21 cellular contexts compared by ENCODE assay signal in the genomic region with DNA sequence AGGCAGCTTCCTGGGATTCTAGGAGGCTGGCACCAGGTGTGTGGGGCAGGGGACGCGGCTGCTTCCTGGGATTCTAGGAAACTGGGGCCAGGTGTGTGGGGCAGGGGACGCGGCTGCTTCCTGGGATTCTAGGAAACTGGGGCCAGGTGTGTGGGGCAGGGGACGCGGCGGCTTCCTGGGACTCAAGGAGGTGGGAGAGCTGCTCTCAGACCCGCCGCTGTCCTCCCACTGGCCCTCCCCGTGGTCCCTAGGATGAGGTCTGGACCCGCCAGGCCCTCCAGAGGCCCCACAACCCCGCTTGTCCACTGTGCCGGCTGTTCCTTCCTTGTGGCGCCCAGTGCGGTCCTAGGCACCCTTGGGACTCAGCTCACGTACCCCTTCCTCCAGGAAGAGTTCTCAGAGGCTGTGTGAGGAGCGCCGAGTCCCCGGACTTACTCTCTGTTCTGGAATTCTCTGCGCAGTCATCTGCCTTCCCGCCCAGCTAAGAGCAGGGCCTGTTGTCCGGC. TPM values are rescaled to one million over a fixed set of nuclear protein-coding genes. Genes with fewer than 3 reads are reported as not detected.
"Had no signal": no experiment of that assay in that cellular context is flagged by ENCODE, and none has a peak within 500 bp of the region (broad histone marks: within the 10 kb centered on the region; RNA-seq: fewer than 3 reads in every experiment).

No MANE protein-coding gene starts in this region.

- H3K36me3 ChIP-seq: heart left ventricle, neutrophil, sigmoid colon, stomach had no signal

- DNase-seq: cortex of kidney; dorsolateral prefrontal cortex; effector memory CD8-positive, alpha-beta T cell; erythroblast; foreskin melanocyte; heart left ventricle; hippocampal formation; kidney glomerular epithelial cell; mammary epithelial cell; naive thymus-derived CD4-positive, alpha-beta T cell; nephron progenitor cell; sigmoid colon; stimulated activated CD4-positive, alpha-beta T cell treated with anti-CD3 and anti-CD28 coated beads, Interleukin-12 subunit alpha, Interleukin-12 subunit beta, amount 100 ng/mL, for 4 hours; stimulated activated naive CD4-positive, alpha-beta T cell; stomach; substantia nigra; trophoblast cell had no signal

- H3K27ac ChIP-seq: dorsolateral prefrontal cortex, heart left ventricle, neutrophil, sigmoid colon, skin epidermis, stomach had no signal

- H3K4me1 ChIP-seq: sigmoid colon had no signal

- H3K27me3 ChIP-seq: neutrophil had no signal

- H3K9me3 ChIP-seq: heart left ventricle, neutrophil, sigmoid colon, stomach had no signal

- H3K4me3 ChIP-seq: dorsolateral prefrontal cortex, heart left ventricle, sigmoid colon, skin epidermis, stomach had no signal

RNA-seq across cellular contexts. Expression of gene DPEP1, which starts 0.6 kb away (rescaled TPM):
- total RNA-seq: heart left ventricle; mammary epithelial cell; mononuclear cell; naive thymus-derived CD4-positive, alpha-beta T cell; sigmoid colon had no signal
- polyA plus RNA-seq: heart left ventricle; mammary epithelial cell; naive thymus-derived CD4-positive, alpha-beta T cell had no signal

RNA-seq across cellular contexts. Expression of gene CPNE7, which starts 38.4 kb away (rescaled TPM):
- total RNA-seq: urinary bladder had no signal
- polyA plus RNA-seq: naive thymus-derived CD4-positive, alpha-beta T cell had no signal
